Comparison of ENCODE assay signal across 10 cellular contexts in the genomic region with DNA sequence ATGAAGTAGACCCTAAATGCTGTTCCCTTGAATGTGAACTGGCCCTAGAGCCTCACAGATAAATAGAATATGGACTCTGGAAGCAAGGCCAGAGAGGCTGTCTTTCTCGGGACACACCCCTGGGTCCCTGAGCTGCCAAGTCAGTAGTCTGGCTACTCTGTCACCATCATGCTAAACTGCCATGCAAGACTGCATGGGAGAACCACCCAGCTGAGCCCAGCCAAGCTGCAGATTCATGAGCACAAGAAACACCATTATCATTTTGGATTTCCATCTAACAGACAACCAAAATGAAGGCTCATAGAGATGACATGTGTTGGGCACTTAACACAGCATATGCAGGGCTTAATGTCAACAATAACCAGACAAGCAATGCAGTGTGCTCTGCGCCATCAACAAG. TPM values are rescaled to one million over a fixed set of nuclear protein-coding genes. Genes with fewer than 3 reads are reported as not detected.
"Had no signal": no experiment of that assay in that cellular context is flagged by ENCODE, and none has a peak within 500 bp of the region (broad histone marks: within the 10 kb centered on the region; RNA-seq: fewer than 3 reads in every experiment).

No MANE protein-coding gene starts in this region.

- H3K27ac Mint-ChIP-seq: HFFc6, IgD-negative memory B cell had no signal

- H3K4me3 ChIP-seq: HAP-1 had no signal

- DNase-seq: GOT3, H7, HFFc6, KBM-7 had no signal

- H3K4me1 ChIP-seq: HAP-1 had no signal

- FAIRE-seq: HTR-8/SVneo had no signal

- H3K4me3 Mint-ChIP-seq: HFFc6 had no signal

- H3K27me3 Mint-ChIP-seq: IgD-negative memory B cell had no signal

- ATAC-seq: HCT116 had no signal

- H3K36me3 ChIP-seq: HAP-1 had no signal

RNA-seq across cellular contexts. Expression of gene CHGA, which starts 53.3 kb away (rescaled TPM):
- total RNA-seq: H4, HFFc6, HT-29 had no signal
